In the genomic region with DNA sequence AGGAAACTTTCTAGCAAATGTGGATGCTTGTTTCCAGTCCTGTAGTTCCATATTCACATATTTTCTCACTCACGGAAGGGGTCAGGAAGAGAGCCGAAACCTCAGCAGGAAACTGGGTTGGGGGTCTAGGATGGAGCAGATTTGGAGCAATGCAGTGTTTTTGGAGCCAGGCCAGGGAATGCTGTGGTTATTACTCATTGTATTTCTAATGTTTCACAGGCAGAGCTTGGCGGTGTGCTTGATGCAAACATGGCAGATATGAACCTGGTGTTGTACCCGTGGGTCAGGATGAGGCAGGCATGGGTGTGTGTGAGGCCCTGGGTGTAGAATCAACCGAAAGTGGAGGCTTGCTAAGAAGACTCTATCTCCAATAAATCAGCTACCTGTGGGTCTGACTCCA, we compare ENCODE assay signal across 18 cellular contexts. TPM values are rescaled to one million over a fixed set of nuclear protein-coding genes. Genes with fewer than 3 reads are reported as not detected.
A peak's percentile ranks its signal among the peaks of the same experiment; 100 is the strongest.
DNase-seq lines count a peak whose midpoint lies in the region; ATAC-seq and TF ChIP-seq lines count a peak whose summit lies in the region.
"Had no signal": no experiment of that assay in that cellular context is flagged by ENCODE, and none has a peak within 500 bp of the region (broad histone marks: within the 10 kb centered on the region; RNA-seq: fewer than 3 reads in every experiment).

No MANE protein-coding gene starts in this region.

- no peak overlapping the region for H3K4me3 ChIP-seq in adipocyte (ENCODE audit: low read length)
- no peak overlapping the region for H3K4me3 ChIP-seq in fibroblast of the aortic adventitia (ENCODE audit: low read depth, low read length)
- H3K4me3 ChIP-seq: PC-9, suprapubic skin had no signal

- H3K4me1 ChIP-seq in adipocyte (ENCODE audit: control insufficient read depth, insufficient read depth, low read length), result no peaks in the 10 kb centered on the region
- H3K4me1 ChIP-seq: suprapubic skin had no signal

- DNase-seq in HPDE6-E6E7 (ENCODE audit: extremely low spot score) (peak; percentile 21), adipocyte (ENCODE audit: low read depth) (peak; percentile 43), fibroblast of the aortic adventitia (ENCODE audit: low read depth) (peak; percentile 44), pulmonary artery endothelial cell (ENCODE audit: low read depth, low spot score) (peak; percentile 24), left cardiac atrium (no peak)
- no peak for DNase-seq in activated naive CD4-positive, alpha-beta T cell treated with Interleukin-2 at 50 U/mL for 16 hours
- DNase-seq: activated CD4-positive, alpha-beta T cell treated with anti-CD3 and anti-CD28 coated beads, Interleukin-2, amount 50 U/mL, for 48 hours; C1 segment of cervical spinal cord; GDM1; naive B cell; NCI-H1092 treated with DMSO at 0.1 percent for 48 hours; NCI-H446 treated with DMSO at 0.1 percent for 48 hours; PC-9; T-helper 9 cell had no signal

- no peak overlapping the region for H3K9ac ChIP-seq in adipocyte (ENCODE audit: low read length)

- no peaks in the 10 kb centered on the region for H3K36me3 ChIP-seq in adipocyte (ENCODE audit: control insufficient read depth, insufficient read depth, low read length, severe bottlenecking)
- H3K36me3 ChIP-seq: suprapubic skin had no signal

- no peak for TF ChIP-seq CTCF in fibroblast of the aortic adventitia (IDR thresholded peaks at IDR 0.05; ENCODE audit: insufficient read depth, low read length)

- H3K9me3 ChIP-seq in adipocyte (ENCODE audit: control insufficient read depth, low read length), result no peaks in the 10 kb centered on the region
- H3K9me3 ChIP-seq: suprapubic skin had no signal

- ATAC-seq in left cardiac atrium (no peak), GM21737 (IDR thresholded peaks at IDR 0.05; ENCODE audit: unreplicated experiment) (no peak), GM21381 (IDR thresholded peaks at IDR 0.05; ENCODE audit: unreplicated experiment) (no peak)

- intact Hi-C loops in left cardiac atrium (cut with DNase I), result no loop called here

- peaks cover 10% of the 10 kb centered on the region for H3K27me3 ChIP-seq in adipocyte (replicated peaks; ENCODE audit: control insufficient read depth, insufficient read depth, low read length)
- H3K27me3 ChIP-seq: suprapubic skin had no signal

RNA-seq across cellular contexts. Expression of a gene that starts 34.6 kb away (rescaled TPM):
- total RNA-seq in fibroblast of the aortic adventitia (ENCODE audit: low replicate concordance), result 0.72 and 2.0 TPM in 2 replicates
- total RNA-seq in pulmonary artery endothelial cell, result 43.8 and 57.0 TPM in 2 replicates
- total RNA-seq in left cardiac atrium, result 10 to 100 TPM; 27.4 to 46.4 TPM
- total RNA-seq: fibroblast of villous mesenchyme had no signal

Comparison
In these comparisons a context has a peak if more than half of its experiments do, and no peak if none do; other contexts are left out.
1. DNase-seq: peak in HPDE6-E6E7 (single experiment), adipocyte (single experiment), fibroblast of the aortic adventitia (single experiment) and pulmonary artery endothelial cell (single experiment); none in left cardiac atrium (single experiment) and activated naive CD4-positive, alpha-beta T cell treated with Interleukin-2 at 50 U/mL for 16 hours (single experiment).